13 cellular contexts compared by ENCODE assay signal in the genomic region with DNA sequence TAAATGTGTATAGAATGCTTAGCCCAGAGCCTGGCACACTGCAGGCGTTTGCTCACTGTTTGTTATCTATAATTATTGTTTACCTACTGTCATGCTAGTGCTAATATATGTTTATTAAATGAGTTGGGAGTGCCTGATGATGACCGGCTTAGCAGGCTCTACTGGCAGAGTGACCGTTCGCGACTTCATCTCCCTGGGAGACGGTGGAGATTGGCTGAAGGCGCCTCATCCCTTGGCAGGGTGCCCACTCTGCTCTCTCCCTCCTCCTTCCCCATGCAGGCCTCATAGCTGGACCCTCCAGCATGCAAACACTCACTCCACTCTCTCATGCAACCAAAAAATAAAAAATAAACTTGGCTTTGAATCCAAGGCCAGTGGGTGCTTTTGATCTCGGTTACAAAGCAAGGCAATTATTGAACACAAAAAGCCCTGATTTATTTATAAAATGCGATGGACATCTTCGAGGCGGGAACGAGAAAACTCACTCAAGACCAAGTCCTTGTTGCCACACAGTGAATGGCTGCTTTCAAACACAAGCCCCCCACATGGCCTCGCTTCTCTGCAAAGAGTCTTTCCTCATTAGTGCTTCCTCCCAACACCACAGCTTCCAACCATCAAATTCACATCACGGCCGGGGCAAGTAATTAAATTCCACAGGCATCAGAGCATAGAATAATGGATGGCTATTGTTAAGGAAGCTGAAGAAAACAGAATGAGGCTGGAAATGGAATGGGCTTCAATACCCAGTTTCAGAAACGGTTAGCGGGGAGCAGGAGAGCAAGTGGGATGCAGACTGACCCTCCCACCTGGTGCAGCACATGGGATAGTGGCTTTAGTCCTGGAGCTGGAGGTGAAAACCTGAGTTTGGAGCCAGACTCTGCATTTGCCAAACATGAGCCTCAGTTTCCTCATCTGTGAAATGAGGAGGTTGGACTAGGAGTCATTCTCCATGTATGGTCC.
DNase-seq lines count a peak whose midpoint lies in the region; ATAC-seq and TF ChIP-seq lines count a peak whose summit lies in the region.
"Had no signal": no experiment of that assay in that cellular context is flagged by ENCODE, and none has a peak within 500 bp of the region (broad histone marks: within the 10 kb centered on the region; RNA-seq: fewer than 3 reads in every experiment).

No MANE protein-coding gene starts in this region.

- H3K9ac ChIP-seq in SK-N-SH (no peak overlapping the region), mesendoderm (ENCODE audit: low read length) (no peak overlapping the region)
- H3K9ac ChIP-seq: parathyroid adenoma had no signal

- no peaks in the 10 kb centered on the region for H3K27me3 ChIP-seq in SK-N-SH (ENCODE audit: insufficient read depth)
- no peaks in the 10 kb centered on the region for H3K27me3 ChIP-seq in mesendoderm (ENCODE audit: insufficient read depth, low read length, poor library complexity)
- no peaks in the 10 kb centered on the region for H3K27me3 ChIP-seq in left ventricle myocardium inferior (ENCODE audit: low read depth)

- CTCF ChIA-PET in SK-N-SH (lab: Yijun Ruan, JAX), result interaction anchor here (1.9 kb wide), 1 partner anchor 204 kb away, joined by 7 read pairs; no protein-coding TSS in a partner anchor

- no peak overlapping the region for H4K5ac ChIP-seq in mesendoderm (ENCODE audit: low read length)

- no peak overlapping the region for H3K4ac ChIP-seq in mesendoderm (ENCODE audit: low read depth, low read length)

- no peak overlapping the region for H3K4me2 ChIP-seq in SK-N-SH
- H3K4me2 ChIP-seq in mesendoderm (ENCODE audit: low read length), result no peak overlapping the region

- POLR2A ChIA-PET in SK-N-SH (lab: Yijun Ruan, JAX), result no interaction called here

- H4K8ac ChIP-seq in mesendoderm (ENCODE audit: low read depth, low read length), result no peak overlapping the region

- H2AK5ac ChIP-seq in mesendoderm (ENCODE audit: low read length), result no peak overlapping the region

- peaks cover 47% of the 10 kb centered on the region for H3K36me3 Mint-ChIP-seq in brain
- H3K36me3 Mint-ChIP-seq: stimulated activated effector memory CD8-positive, alpha-beta T cell treated with anti-CD3 and anti-CD28 coated beads, Interleukin-12 subunit alpha, Interleukin-12 subunit beta, amount 100 ng/mL, for 72 hours had no signal

- peaks cover 0 to 4% (median 0%) of the 10 kb centered on the region in 5 experiments for H3K9me3 Mint-ChIP-seq in brain
- H3K9me3 Mint-ChIP-seq: activated T-cell treated with anti-CD3 and anti-CD28 coated beads, Interleukin-2, amount 50 U/mL, for 4 hours; stimulated activated effector memory CD8-positive, alpha-beta T cell treated with anti-CD3 and anti-CD28 coated beads, Interleukin-12 subunit alpha, Interleukin-12 subunit beta, amount 100 ng/mL, for 72 hours had no signal

- peak overlapping the region; percentile 18 to 59 (median 42) for H3K4me3 Mint-ChIP-seq in brain
- H3K4me3 Mint-ChIP-seq: activated T-cell treated with anti-CD3 and anti-CD28 coated beads, Interleukin-2, amount 50 U/mL, for 4 hours; stimulated activated effector memory CD8-positive, alpha-beta T cell treated with anti-CD3 and anti-CD28 coated beads, Interleukin-12 subunit alpha, Interleukin-12 subunit beta, amount 100 ng/mL, for 72 hours had no signal

- H3K23ac ChIP-seq in mesendoderm (ENCODE audit: low read length), result no peak overlapping the region

- H3K79me2 ChIP-seq in SK-N-SH (ENCODE audit: insufficient read depth), result no peaks in the 10 kb centered on the region
- H3K79me2 ChIP-seq in mesendoderm (ENCODE audit: control insufficient read depth, insufficient read depth, low read length), result no peaks in the 10 kb centered on the region
- H3K79me2 ChIP-seq: parathyroid adenoma had no signal

- no peak overlapping the region for H2BK120ac ChIP-seq in mesendoderm (ENCODE audit: low read depth, low read length)

- no peaks in the 10 kb centered on the region for H3K79me1 ChIP-seq in mesendoderm (ENCODE audit: low read length)

- H3K4me1 Mint-ChIP-seq in brain, result peaks cover 64% of the 10 kb centered on the region
- H3K4me1 Mint-ChIP-seq: stimulated activated effector memory CD8-positive, alpha-beta T cell treated with anti-CD3 and anti-CD28 coated beads, Interleukin-12 subunit alpha, Interleukin-12 subunit beta, amount 100 ng/mL, for 72 hours had no signal

- TF ChIP-seq RAD21 in SK-N-SH (IDR thresholded peaks at IDR 0.05; ENCODE audit: low read length), result no peak

- H3K56ac ChIP-seq in mesendoderm (ENCODE audit: low read length), result no peak overlapping the region

- no peak overlapping the region for H2BK5ac ChIP-seq in mesendoderm (ENCODE audit: low read length)

- H3K9me3 ChIP-seq in SK-N-SH, result no peaks in the 10 kb centered on the region
- H3K9me3 ChIP-seq in left ventricle myocardium inferior (replicated peaks), result no peaks in the 10 kb centered on the region

- H3K4me1 ChIP-seq in SK-N-SH (ENCODE audit: control insufficient read depth in 1 of 2, insufficient read depth in 2 of 2, low read depth in 1 of 2, low read length in 1 of 2) (peaks cover 0 to 6% of the 10 kb centered on the region in 2 experiments; a peak in 1 of 4 replicates), mesendoderm (ENCODE audit: control insufficient read depth, low read depth, low read length) (no peaks in the 10 kb centered on the region), left ventricle myocardium inferior (no peaks in the 10 kb centered on the region)
- H3K4me1 ChIP-seq: parathyroid adenoma had no signal

- H3K27me3 Mint-ChIP-seq in brain, result peaks cover 11% of the 10 kb centered on the region

- WGBS in SK-N-SH (ENCODE audit: low lambda C conversion rate), result 65% methylated on average over 17 of the region's 17 CpGs
- no CpG with 5 or more reads among the region's 17 CpGs for WGBS in mesendoderm (ENCODE audit: extremely low coverage, insufficient coverage, low lambda C conversion rate)

- H3K27ac ChIP-seq in SK-N-SH (ENCODE audit: low read depth in 2 of 2, low read length in 1 of 2) (no peak overlapping the region), mesendoderm (ENCODE audit: low read depth, low read length) (no peak overlapping the region), left ventricle myocardium inferior (replicated peaks) (no peak overlapping the region)
- H3K27ac ChIP-seq: parathyroid adenoma had no signal

- no peaks in the 10 kb centered on the region for H3K9me2 ChIP-seq in SK-N-SH

- no peak overlapping the region for H2AFZ ChIP-seq in SK-N-SH (ENCODE audit: low read depth)
- H2AFZ ChIP-seq: parathyroid adenoma had no signal

- H2BK15ac ChIP-seq in mesendoderm (replicated peaks; ENCODE audit: low read depth), result no peak overlapping the region

- no peak for TF ChIP-seq EP300 in SK-N-SH (IDR thresholded peaks at IDR 0.05; ENCODE audit: borderline replicate concordance in 1 of 2, low read depth in 1 of 2, low read length in 1 of 2)

- H3K27ac Mint-ChIP-seq in brain, result peak overlapping the region; percentile 43 to 96 (median 86)
- H3K27ac Mint-ChIP-seq: stimulated activated effector memory CD8-positive, alpha-beta T cell treated with anti-CD3 and anti-CD28 coated beads, Interleukin-12 subunit alpha, Interleukin-12 subunit beta, amount 100 ng/mL, for 72 hours had no signal

- H4K20me1 ChIP-seq in SK-N-SH (ENCODE audit: insufficient read depth), result no peaks in the 10 kb centered on the region

- intact Hi-C loops in left ventricle myocardium inferior (cut with micrococcal nuclease), result no loop called here

- no peak for ATAC-seq in SK-N-SH treated with all-trans-retinoic acid at 6 μM for 48 hours
- ATAC-seq in GM19023 (IDR thresholded peaks at IDR 0.05; ENCODE audit: unreplicated experiment), result no peak
- ATAC-seq: activated T-cell treated with anti-CD3 and anti-CD28 coated beads, Interleukin-2, amount 50 U/mL, for 4 hours; stimulated activated effector memory CD8-positive, alpha-beta T cell treated with anti-CD3 and anti-CD28 coated beads, Interleukin-12 subunit alpha, Interleukin-12 subunit beta, amount 100 ng/mL, for 72 hours had no signal

- no peak overlapping the region for H3K18ac ChIP-seq in mesendoderm (ENCODE audit: low read length)

- H3K36me3 ChIP-seq in SK-N-SH (replicated peaks in 1 of 2; ENCODE audit: control insufficient read depth in 1 of 2, insufficient read depth in 2 of 2, low read length in 1 of 2) (no peaks in the 10 kb centered on the region), mesendoderm (ENCODE audit: control insufficient read depth, insufficient read depth, low read length) (no peaks in the 10 kb centered on the region), left ventricle myocardium inferior (no peaks in the 10 kb centered on the region)

- H3K4me3 ChIP-seq in SK-N-SH (ENCODE audit: low read depth in 2 of 2, low read length in 1 of 2) (no peak overlapping the region), mesendoderm (ENCODE audit: low read length) (no peak overlapping the region), left ventricle myocardium inferior (no peak overlapping the region)
- H3K4me3 ChIP-seq: lung had no signal

- H3F3A ChIP-seq in SK-N-SH (replicated peaks; ENCODE audit: insufficient read depth), result no peaks in the 10 kb centered on the region

- DNase-seq in SK-N-SH, result peak; percentile 62
- DNase-seq in mesenteric fat pad (ENCODE audit: low spot score), result peak; percentile 67
- no peak for DNase-seq in mesendoderm
- DNase-seq in left ventricle myocardium inferior, result no peak
- no peak for DNase-seq in HT-29 (ENCODE audit: low spot score)
- DNase-seq: activated T-cell treated with anti-CD3 and anti-CD28 coated beads, Interleukin-2, amount 50 U/mL, for 4 hours; DND-41 had no signal

- TF ChIP-seq CTCF in SK-N-SH (IDR thresholded peaks at IDR 0.05), result no peak
- no peak for TF ChIP-seq CTCF in brain (conservative IDR thresholded peaks at IDR 0.05)
- no peak for TF ChIP-seq CTCF in left ventricle myocardium inferior (IDR thresholded peaks at IDR 0.05; ENCODE audit: borderline replicate concordance)

TF ChIP-seq in SK-N-SH, 30 proteins besides CTCF, POLR2A, EP300 and RAD21:
- TF ChIP-seq GATA2 (CRISPR knock-in tag; IDR thresholded peaks at IDR 0.05) (no peak), POLR2AphosphoS5 (IDR thresholded peaks at IDR 0.05; ENCODE audit: low read depth, low read length) (no peak), GABPA (IDR thresholded peaks at IDR 0.05; ENCODE audit: low read depth) (no peak)
- TF ChIP-seq, protein P1, sequence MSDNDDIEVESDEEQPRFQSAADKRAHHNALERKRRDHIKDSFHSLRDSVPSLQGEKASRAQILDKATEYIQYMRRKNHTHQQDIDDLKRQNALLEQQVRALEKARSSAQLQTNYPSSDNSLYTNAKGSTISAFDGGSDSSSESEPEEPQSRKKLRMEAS (IDR thresholded peaks at IDR 0.05; ENCODE audit: low read depth), result no peak

TF ChIP-seq in SK-N-SH treated with all-trans-retinoic acid at 6 μM for 48 hours, 23 proteins besides CTCF, POLR2A, EP300 and RAD21 (continues in another document):
- no peak for TF ChIP-seq ARNTL (CRISPR knock-in tag; IDR thresholded peaks at IDR 0.05; ENCODE audit: borderline replicate concordance, low read depth)

Comparison
In these comparisons a context has a peak if more than half of its experiments do, and no peak if none do; other contexts are left out.
1. DNase-seq: peak in SK-N-SH (single experiment) and mesenteric fat pad (single experiment); none in mesendoderm (single experiment), left ventricle myocardium inferior (single experiment) and HT-29 (single experiment).